13 cellular contexts compared by ENCODE assay signal in genomic region chr10:110335314-110336064, GRCh38. TPM values are rescaled to one million over a fixed set of nuclear protein-coding genes. Genes with fewer than 3 reads are reported as not detected.
DNase-seq lines count a peak whose midpoint lies in the region; ATAC-seq and TF ChIP-seq lines count a peak whose summit lies in the region.
"Had no signal": no experiment of that assay in that cellular context is flagged by ENCODE, and none has a peak within 500 bp of the region (broad histone marks: within the 10 kb centered on the region; RNA-seq: fewer than 3 reads in every experiment).

No MANE protein-coding gene starts in this region.

- peak; percentile 63 for ATAC-seq in activated CD4-positive, alpha-beta T cell treated with anti-CD3 and anti-CD28 coated beads for 36 hours
- ATAC-seq in RWPE2 (ENCODE audit: low read depth) (no peak; the same call in 2 of the 3 replicates), GM19463 (IDR thresholded peaks at IDR 0.05; ENCODE audit: unreplicated experiment) (no peak)

- H3K4me1 Mint-ChIP-seq in activated CD4-positive, alpha-beta T cell treated with anti-CD3 and anti-CD28 coated beads for 36 hours, result peaks cover 9% of the 10 kb centered on the region
- peaks cover 12% of the 10 kb centered on the region for H3K4me1 Mint-ChIP-seq in endodermal cell

- no peak overlapping the region for H2BK5ac ChIP-seq in mesendoderm (ENCODE audit: low read length)

- TF ChIP-seq CTCF in RWPE2 (IDR thresholded peaks at IDR 0.05; ENCODE audit: poor library complexity, severe bottlenecking), result no peak
- no peak for TF ChIP-seq CTCF in endodermal cell (conservative IDR thresholded peaks at IDR 0.05)

- no peak overlapping the region for H3K4me2 ChIP-seq in mesendoderm (ENCODE audit: low read length)

- H3K9me3 ChIP-seq in RWPE2 (ENCODE audit: severe bottlenecking), result peaks cover 6% of the 10 kb centered on the region
- H3K9me3 ChIP-seq in endodermal cell (ENCODE audit: control insufficient read depth, low read length), result peaks cover 12% of the 10 kb centered on the region
- H3K9me3 ChIP-seq: ovary had no signal

- no peak overlapping the region for H4K8ac ChIP-seq in mesendoderm (ENCODE audit: low read depth, low read length)

- H3K23ac ChIP-seq in mesendoderm (ENCODE audit: low read length), result no peak overlapping the region

- no peak overlapping the region for H3K56ac ChIP-seq in mesendoderm (ENCODE audit: low read length)

- POLR2A ChIA-PET in activated CD4-positive, alpha-beta T cell treated with anti-CD3 and anti-CD28 coated beads for 36 hours (lab: Charles Lee), result no interaction called here

- no peaks in the 10 kb centered on the region for H3K79me2 ChIP-seq in mesendoderm (ENCODE audit: control insufficient read depth, insufficient read depth, low read length)

- no peak overlapping the region for H3K4me3 Mint-ChIP-seq in activated CD4-positive, alpha-beta T cell treated with anti-CD3 and anti-CD28 coated beads for 36 hours
- H3K4me3 Mint-ChIP-seq in endodermal cell, result no peak overlapping the region
- H3K4me3 Mint-ChIP-seq: IgD-negative memory B cell had no signal

- peaks cover 6% of the 10 kb centered on the region for H3K9me3 Mint-ChIP-seq in activated CD4-positive, alpha-beta T cell treated with anti-CD3 and anti-CD28 coated beads for 36 hours (ENCODE audit: low read depth)
- H3K9me3 Mint-ChIP-seq in endodermal cell, result peaks cover 20% of the 10 kb centered on the region

- CTCF ChIA-PET in activated CD4-positive, alpha-beta T cell treated with anti-CD3 and anti-CD28 coated beads for 36 hours (lab: Charles Lee), result interaction anchor here (1.8 kb wide), 1 partner anchor 10 kb away, joined by 4 read pairs; no protein-coding TSS in a partner anchor

- H3K79me1 ChIP-seq in mesendoderm (ENCODE audit: low read length), result no peaks in the 10 kb centered on the region

- H2BK15ac ChIP-seq in mesendoderm (replicated peaks; ENCODE audit: low read depth), result no peak overlapping the region

- H3K27ac ChIP-seq in RWPE2 (ENCODE audit: poor library complexity, severe bottlenecking) (peak overlapping the region; percentile 61), endodermal cell (ENCODE audit: low read depth, low read length) (peak overlapping the region; percentile 7), mesendoderm (ENCODE audit: low read depth, low read length) (no peak overlapping the region)

- no peak overlapping the region for H4K5ac ChIP-seq in mesendoderm (ENCODE audit: low read length)

- no peak overlapping the region for H3K9ac ChIP-seq in endodermal cell (ENCODE audit: extremely low read depth, low read length, poor library complexity, severe bottlenecking)
- no peak overlapping the region for H3K9ac ChIP-seq in mesendoderm (ENCODE audit: low read length)

- DNase-seq in activated CD4-positive, alpha-beta T cell treated with anti-CD3 and anti-CD28 coated beads for 36 hours, result no peak
- no peak for DNase-seq in activated CD4-positive, alpha-beta T cell treated with anti-CD3 and anti-CD28 coated beads, Interleukin-2, amount 50 U/mL, for 4 hours
- DNase-seq in RWPE2 (ENCODE audit: low spot score) (no peak), endodermal cell (no peak), skeletal muscle cell (ENCODE audit: low read depth) (no peak), D341Med (ENCODE audit: low spot score) (no peak), mesendoderm (no peak)
- DNase-seq: activated gamma-delta T cell treated with Interleukin-2 at 50 U/mL for 16 hours; effector CD8-positive, alpha-beta T cell; transverse colon had no signal

- no peak overlapping the region for H3K18ac ChIP-seq in mesendoderm (ENCODE audit: low read length)

- no peak overlapping the region for H2BK120ac ChIP-seq in mesendoderm (ENCODE audit: low read depth, low read length)

- H3K27me3 Mint-ChIP-seq in activated CD4-positive, alpha-beta T cell treated with anti-CD3 and anti-CD28 coated beads for 36 hours, result peaks cover 1% of the 10 kb centered on the region
- H3K27me3 Mint-ChIP-seq in endodermal cell (ENCODE audit: insufficient read depth), result no peaks in the 10 kb centered on the region

- H2AK5ac ChIP-seq in mesendoderm (ENCODE audit: low read length), result no peak overlapping the region

- peaks cover 4% of the 10 kb centered on the region for H3K36me3 Mint-ChIP-seq in activated CD4-positive, alpha-beta T cell treated with anti-CD3 and anti-CD28 coated beads for 36 hours (ENCODE audit: low read depth)
- peaks cover 10% of the 10 kb centered on the region for H3K36me3 Mint-ChIP-seq in endodermal cell (ENCODE audit: low read depth)
- H3K36me3 Mint-ChIP-seq: IgD-negative memory B cell had no signal

- no peak overlapping the region for H3K4me3 ChIP-seq in RWPE2 (ENCODE audit: severe bottlenecking)
- H3K4me3 ChIP-seq in endodermal cell (ENCODE audit: low read length), result no peak overlapping the region
- H3K4me3 ChIP-seq in skeletal muscle cell (ENCODE audit: low read depth, low read length), result peak overlapping the region; percentile 8
- no peak overlapping the region for H3K4me3 ChIP-seq in mesendoderm (ENCODE audit: low read length)
- H3K4me3 ChIP-seq: ovary, transverse colon had no signal

- WGBS in endodermal cell (ENCODE audit: insufficient coverage in 1 of 2, insufficient read length in 1 of 2), 2 experiments, result 74 to 78% methylated on average over 7 of the region's 7 CpGs
- no CpG with 5 or more reads among the region's 7 CpGs for WGBS in mesendoderm (ENCODE audit: extremely low coverage, insufficient coverage, low lambda C conversion rate)

- intact Hi-C loops in activated CD4-positive, alpha-beta T cell treated with anti-CD3 and anti-CD28 coated beads for 36 hours (cut with DNase I, micrococcal nuclease), result no loop called here

- H3K4me1 ChIP-seq in RWPE2 (ENCODE audit: insufficient read depth, poor library complexity, severe bottlenecking) (peaks cover 14% of the 10 kb centered on the region), endodermal cell (ENCODE audit: control insufficient read depth, insufficient read depth, low read length) (no peaks in the 10 kb centered on the region), mesendoderm (ENCODE audit: control insufficient read depth, low read depth, low read length) (peaks cover 3% of the 10 kb centered on the region)

- H3K36me3 ChIP-seq in RWPE2 (ENCODE audit: low read depth) (no peaks in the 10 kb centered on the region), endodermal cell (ENCODE audit: control insufficient read depth, insufficient read depth, low read length) (no peaks in the 10 kb centered on the region), mesendoderm (ENCODE audit: control insufficient read depth, insufficient read depth, low read length) (no peaks in the 10 kb centered on the region)
- H3K36me3 ChIP-seq: ovary, transverse colon had no signal

- no peak overlapping the region for H3K4ac ChIP-seq in mesendoderm (ENCODE audit: low read depth, low read length)

- H3K27ac Mint-ChIP-seq in activated CD4-positive, alpha-beta T cell treated with anti-CD3 and anti-CD28 coated beads for 36 hours, result no peak overlapping the region
- H3K27ac Mint-ChIP-seq in endodermal cell, result no peak overlapping the region

- H3K27me3 ChIP-seq in RWPE2 (ENCODE audit: insufficient read depth, poor library complexity, severe bottlenecking) (no peaks in the 10 kb centered on the region), endodermal cell (ENCODE audit: control insufficient read depth, insufficient read depth, low read length, poor library complexity, severe bottlenecking) (no peaks in the 10 kb centered on the region), mesendoderm (ENCODE audit: insufficient read depth, low read length, poor library complexity) (no peaks in the 10 kb centered on the region)
- H3K27me3 ChIP-seq: ovary, transverse colon had no signal

RNA-seq across cellular contexts. Expression of gene SMNDC1, which starts 30.8 kb away (rescaled TPM):
- 10 to 100 TPM; 44.2 to 56.7 TPM for total RNA-seq in activated CD4-positive, alpha-beta T cell treated with anti-CD3 and anti-CD28 coated beads for 36 hours
- 10 to 100 TPM; 52.9 to 65.6 TPM for total RNA-seq in endodermal cell
- polyA plus RNA-seq in endodermal cell (2013, experiment 1 of 2), result 29.0 TPM
- 29.7 TPM for polyA plus RNA-seq in endodermal cell (2013, experiment 2 of 2)
- polyA plus RNA-seq in mesendoderm (2013, experiment 1 of 2), result 44.4 TPM
- polyA plus RNA-seq in mesendoderm (2013, experiment 2 of 2), result 44.1 TPM
